Comparison of ENCODE assay signal across 36 cellular contexts in genomic region chr18:10681581-10682367, GRCh38.
A peak's percentile ranks its signal among the peaks of the same experiment; 100 is the strongest.
DNase-seq lines count a peak whose midpoint lies in the region; ATAC-seq, FAIRE-seq and TF ChIP-seq lines count a peak whose summit lies in the region.
"Had no signal": no experiment of that assay in that cellular context is flagged by ENCODE, and none has a peak within 500 bp of the region (broad histone marks: within the 10 kb centered on the region; RNA-seq: fewer than 3 reads in every experiment).

No MANE protein-coding gene starts in this region.

- TF ChIP-seq POLR2A in IMR-90 (IDR thresholded peaks at IDR 0.05; ENCODE audit: low read depth, low read length), result no peak

- no peak overlapping the region for H3K14ac ChIP-seq in IMR-90 (replicated peaks; ENCODE audit: low read depth, low read length)

- H2AFZ ChIP-seq in IMR-90 (replicated peaks; ENCODE audit: low read length, poor library complexity), result peak overlapping the region; percentile 27

- dilution Hi-C loops in IMR-90 (cut with HindIII; ENCODE audit: low sequenced_read_pairs, unreplicated experiment), result no loop called here

- no peak overlapping the region for H4K8ac ChIP-seq in IMR-90 (ENCODE audit: low read depth in 2 of 2, low read length in 2 of 2)

- no peak overlapping the region for H3K4ac ChIP-seq in IMR-90 (ENCODE audit: low read depth, low read length)

- H3K36me3 ChIP-seq in IMR-90 (ENCODE audit: control insufficient read depth, insufficient read depth, low read length), result no peaks in the 10 kb centered on the region; the same call in 1 of the 2 replicates
- H3K36me3 ChIP-seq in colonic mucosa, result no peaks in the 10 kb centered on the region
- H3K36me3 ChIP-seq: breast epithelium, lower lobe of right lung, SJCRH30 had no signal

- FAIRE-seq in urothelium cell line (lab: Jason Lieb, UNC), result peak; percentile 97
- FAIRE-seq: H54, islet of Langerhans, RCC 7860 had no signal

- 0 out of 2 replicates have a peak, but pooled peaks cover 2% of the 10 kb centered on the region for H3K9me1 ChIP-seq in IMR-90 (ENCODE audit: insufficient read depth, low read length)

- H3K9me3 ChIP-seq in IMR-90 (ENCODE audit: control insufficient read depth, insufficient read depth, low read length) (no peaks in the 10 kb centered on the region), colonic mucosa (no peaks in the 10 kb centered on the region)
- H3K9me3 ChIP-seq: breast epithelium, lower lobe of right lung, SJCRH30, tibial nerve had no signal

- DNase-seq in IMR-90 (peak; percentile 16), choroid plexus epithelial cell (ENCODE audit: low read depth) (peak; percentile 54), medulla oblongata (ENCODE audit: extremely low spot score) (peak; percentile 39), urothelium cell line (ENCODE audit: low spot score) (peak; percentile 66), colonic mucosa (no peak), NCI-H146 (lab: John Stamatoyannopoulos, UW) (no peak)
- DNase-seq: activated CD4-positive, alpha-beta T cell treated with anti-CD3 and anti-CD28 coated beads for 4 hours; activated CD8-positive, alpha-beta T cell treated with anti-CD3 and anti-CD28 coated beads, Interleukin-2, amount 10 ng/mL, durations not matched to agents 7 days and 5 days; activated naive CD4-positive, alpha-beta T cell treated with anti-CD3 and anti-CD28 coated beads, Interleukin-2, amount 50 U/mL, for 16 hours; amniotic stem cell; C1 segment of cervical spinal cord; Calu3; DMS79 treated with DMSO at 0.1 percent for 48 hours; effector CD8-positive, alpha-beta T cell; glutamatergic neuron; Karpas-422; lower lobe of right lung; naive thymus-derived CD8-positive, alpha-beta T cell; NCI-H1417 treated with DMSO at 0.1 percent for 48 hours; NCI-H2081 treated with DMSO at 0.1 percent for 48 hours; NCI-H345; NCI-H748 treated with DMSO at 0.1 percent for 48 hours; SJCRH30; stimulated activated CD4-positive, alpha-beta T cell treated with anti-CD3 and anti-CD28 coated beads, Interleukin-15, amount 100 ng/mL, for 24 hours; stimulated activated CD4-positive, alpha-beta T cell treated with anti-CD3 and anti-CD28 coated beads, Interleukin-4, amount 100 ng/mL, for 4 hours; SW 1271; T-helper 9 cell had no signal

- H2AK5ac ChIP-seq in IMR-90 (ENCODE audit: low read depth, low read length), result no peak overlapping the region

- 100% methylated on average over 2 of the region's 12 CpGs; no CpG with 5 or more reads in 1 of the 2 experiments for WGBS in IMR-90 (ENCODE audit: extremely low coverage in 2 of 2, insufficient read length in 1 of 2), 2 experiments

- no peak overlapping the region for H3K56ac ChIP-seq in IMR-90 (ENCODE audit: extremely low read depth, insufficient read depth, low read length)

- in situ Hi-C loops in IMR-90 (cut with MboI; ENCODE audit: low sequenced_read_pairs), result no loop called here

- BruUV-seq in IMR-90 (replicated peaks; lab: Mats Ljungman, UMichigan), result no TSS peak

- H2BK20ac ChIP-seq in IMR-90 (ENCODE audit: low read depth, low read length), result no peak overlapping the region

- peak; percentile 14; the same call in 1 of the 2 replicates for ATAC-seq in IMR-90 (ENCODE audit: low read depth)
- ATAC-seq in GM21423 (IDR thresholded peaks at IDR 0.05; ENCODE audit: unreplicated experiment), result no peak
- ATAC-seq: activated CD8-positive, alpha-beta T cell treated with anti-CD3 and anti-CD28 coated beads, Interleukin-2, amount 10 ng/mL, durations not matched to agents 7 days and 5 days; lower lobe of right lung; naive thymus-derived CD8-positive, alpha-beta T cell had no signal

- H3K9ac ChIP-seq in IMR-90 (ENCODE audit: low read depth, low read length) (no peak overlapping the region), colonic mucosa (ENCODE audit: low read depth in 2 of 2, low read length in 2 of 2) (no peak overlapping the region)

- TF ChIP-seq CTCF in IMR-90 (conservative IDR thresholded peaks at IDR 0.05; ENCODE audit: low read depth, low read length) (no peak), choroid plexus epithelial cell (conservative IDR thresholded peaks at IDR 0.05; ENCODE audit: low read depth, low read length) (no peak), colonic mucosa (IDR thresholded peaks at IDR 0.05) (no peak)

- H3K27me3 ChIP-seq in IMR-90 (ENCODE audit: control insufficient read depth, insufficient read depth, low read length) (no peaks in the 10 kb centered on the region), colonic mucosa (no peaks in the 10 kb centered on the region)
- H3K27me3 ChIP-seq: breast epithelium, SJCRH30, tibial nerve had no signal

- H3K79me1 ChIP-seq in IMR-90 (ENCODE audit: low read depth in 1 of 2, low read length in 2 of 2), result no peaks in the 10 kb centered on the region

- no peak for TF ChIP-seq RAD21 in IMR-90 (IDR thresholded peaks at IDR 0.05; ENCODE audit: low read length)

- H4K20me1 ChIP-seq in IMR-90 (ENCODE audit: insufficient read depth, low read length), result no peaks in the 10 kb centered on the region

- no peak overlapping the region for H3K23ac ChIP-seq in IMR-90 (ENCODE audit: low read depth, low read length)

- H3K27ac ChIP-seq in IMR-90 (ENCODE audit: insufficient read depth, low read length), result no peak overlapping the region
- H3K27ac ChIP-seq in colonic mucosa, result no peak overlapping the region
- H3K27ac ChIP-seq: breast epithelium, coronary artery, epithelial cell of prostate, lower lobe of right lung, SJCRH30, tibial nerve, VCaP had no signal

- POLR2A ChIA-PET in IMR-90 (lab: Charles Lee; ENCODE audit: unreplicated experiment), result no interaction called here

- H3K4me3 ChIP-seq in IMR-90 (ENCODE audit: insufficient read depth, low read depth, low read length) (no peak overlapping the region), choroid plexus epithelial cell (ENCODE audit: low read depth, low read length) (no peak overlapping the region), colonic mucosa (no peak overlapping the region)
- H3K4me3 ChIP-seq: breast epithelium, coronary artery, lower lobe of right lung, SJCRH30, tibial nerve had no signal

- H2AK9ac ChIP-seq in IMR-90 (replicated peaks; ENCODE audit: low read depth, low read length, poor library complexity), result no peak overlapping the region

- H2BK15ac ChIP-seq in IMR-90 (ENCODE audit: low read depth, low read length), result no peak overlapping the region

- H3K18ac ChIP-seq in IMR-90 (ENCODE audit: low read depth, low read length), result no peak overlapping the region

- H4K5ac ChIP-seq in IMR-90 (ENCODE audit: low read depth, low read length), result no peak overlapping the region

- intact Hi-C loops in IMR-90 (cut with micrococcal nuclease), result no loop called here
- intact Hi-C loops in colonic mucosa (cut with DNase I), result no loop called here

- no peak overlapping the region for H2BK5ac ChIP-seq in IMR-90 (ENCODE audit: low read depth, low read length, poor library complexity, severe bottlenecking)

- H3K4me2 ChIP-seq in IMR-90 (ENCODE audit: low read depth, low read length), result no peak overlapping the region

- CTCF ChIA-PET in IMR-90 (lab: Yijun Ruan, JAX), result no interaction called here

- no peak overlapping the region for H2BK120ac ChIP-seq in IMR-90 (ENCODE audit: low read depth, low read length)

- H4K91ac ChIP-seq in IMR-90 (ENCODE audit: insufficient read depth, low read depth, low read length), result no peak overlapping the region

- H3K4me1 ChIP-seq in IMR-90 (ENCODE audit: control insufficient read depth, insufficient read depth, low read length) (no peaks in the 10 kb centered on the region), colonic mucosa (no peaks in the 10 kb centered on the region)
- H3K4me1 ChIP-seq: breast epithelium, lower lobe of right lung, SJCRH30, tibial nerve had no signal

TF ChIP-seq in IMR-90, 13 proteins besides CTCF, POLR2A, EP300 and RAD21:
- TF ChIP-seq, protein P1, sequence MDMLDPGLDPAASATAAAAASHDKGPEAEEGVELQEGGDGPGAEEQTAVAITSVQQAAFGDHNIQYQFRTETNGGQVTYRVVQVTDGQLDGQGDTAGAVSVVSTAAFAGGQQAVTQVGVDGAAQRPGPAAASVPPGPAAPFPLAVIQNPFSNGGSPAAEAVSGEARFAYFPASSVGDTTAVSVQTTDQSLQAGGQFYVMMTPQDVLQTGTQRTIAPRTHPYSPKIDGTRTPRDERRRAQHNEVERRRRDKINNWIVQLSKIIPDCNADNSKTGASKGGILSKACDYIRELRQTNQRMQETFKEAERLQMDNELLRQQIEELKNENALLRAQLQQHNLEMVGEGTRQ (IDR thresholded peaks at IDR 0.05; ENCODE audit: low read depth, low read length), result no peak
- TF ChIP-seq CEBPB (IDR thresholded peaks at IDR 0.05; ENCODE audit: low read depth, low read length) (no peak), MXI1 (IDR thresholded peaks at IDR 0.05; ENCODE audit: borderline replicate concordance, low read depth, low read length) (no peak), SMC3 (IDR thresholded peaks at IDR 0.05; ENCODE audit: low read depth, low read length) (no peak), CHD1 (IDR thresholded peaks at IDR 0.05; ENCODE audit: low read depth, low read length) (no peak), MAZ (IDR thresholded peaks at IDR 0.05; ENCODE audit: borderline replicate concordance, low read depth, low read length) (no peak), BHLHE40 (IDR thresholded peaks at IDR 0.05; ENCODE audit: low read depth, low read length) (no peak), RCOR1 (IDR thresholded peaks at IDR 0.05; ENCODE audit: insufficient replicate concordance, low read length) (no peak), NFE2L2 (IDR thresholded peaks at IDR 0.05; ENCODE audit: low read depth, low read length) (no peak), MAFK (IDR thresholded peaks at IDR 0.05; ENCODE audit: low read depth, low read length) (no peak), RFX5 (IDR thresholded peaks at IDR 0.05; ENCODE audit: low read depth, low read length) (no peak), FOS (IDR thresholded peaks at IDR 0.05; ENCODE audit: low read depth, low read length) (no peak)
- TF ChIP-seq, protein P2, sequence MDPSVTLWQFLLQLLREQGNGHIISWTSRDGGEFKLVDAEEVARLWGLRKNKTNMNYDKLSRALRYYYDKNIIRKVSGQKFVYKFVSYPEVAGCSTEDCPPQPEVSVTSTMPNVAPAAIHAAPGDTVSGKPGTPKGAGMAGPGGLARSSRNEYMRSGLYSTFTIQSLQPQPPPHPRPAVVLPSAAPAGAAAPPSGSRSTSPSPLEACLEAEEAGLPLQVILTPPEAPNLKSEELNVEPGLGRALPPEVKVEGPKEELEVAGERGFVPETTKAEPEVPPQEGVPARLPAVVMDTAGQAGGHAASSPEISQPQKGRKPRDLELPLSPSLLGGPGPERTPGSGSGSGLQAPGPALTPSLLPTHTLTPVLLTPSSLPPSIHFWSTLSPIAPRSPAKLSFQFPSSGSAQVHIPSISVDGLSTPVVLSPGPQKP (IDR thresholded peaks at IDR 0.05; ENCODE audit: borderline replicate concordance, low read depth, low read length), result no peak
TF ChIP-seq in IMR-90: peak in this region for 0.

Comparison
In these comparisons a context has a peak if more than half of its experiments do, and no peak if none do; other contexts are left out.
1. DNase-seq: peak in IMR-90 (single experiment), choroid plexus epithelial cell (single experiment), medulla oblongata (single experiment) and urothelium cell line (single experiment); none in colonic mucosa (single experiment) and NCI-H146 (single experiment).